21 cellular contexts compared by ENCODE assay signal in genomic region chr1:176938375-176938774, GRCh38.
DNase-seq lines count a peak whose midpoint lies in the region; ATAC-seq and TF ChIP-seq lines count a peak whose summit lies in the region.
"Had no signal": no experiment of that assay in that cellular context is flagged by ENCODE, and none has a peak within 500 bp of the region (broad histone marks: within the 10 kb centered on the region; RNA-seq: fewer than 3 reads in every experiment).

No MANE protein-coding gene starts in this region.

- no peak overlapping the region for H2AFZ ChIP-seq in KMS-11 (ENCODE audit: low read depth)

- peak; percentile 73 for ATAC-seq in GM18858 (IDR thresholded peaks at IDR 0.05; ENCODE audit: unreplicated experiment)
- ATAC-seq in GM21367 (IDR thresholded peaks at IDR 0.05; ENCODE audit: unreplicated experiment), result peak; percentile 65
- ATAC-seq in HG02870 (IDR thresholded peaks at IDR 0.05; ENCODE audit: unreplicated experiment), result peak; percentile 65
- no peak for ATAC-seq in HG03378 (IDR thresholded peaks at IDR 0.05; ENCODE audit: unreplicated experiment)

- no peak for TF ChIP-seq POLR2A in lower leg skin (IDR thresholded peaks at IDR 0.05)

- intact Hi-C loops in lower leg skin (cut with DNase I; ENCODE audit: low total_unique reads), result no loop called here

- peak overlapping the region; percentile 42 for H3K4me3 ChIP-seq in KMS-11 (IDR thresholded peaks at IDR 0.05; ENCODE audit: insufficient read depth, low read depth, low read length)
- H3K4me3 ChIP-seq in lower leg skin (ENCODE audit: low read depth, poor library complexity, severe bottlenecking), result no peak overlapping the region
- no peak overlapping the region for H3K4me3 ChIP-seq in right atrium auricular region
- no peak overlapping the region for H3K4me3 ChIP-seq in HAP-1

- 95 to 100% methylated on average over 1 of the region's 1 CpG for WGBS in lower leg skin, 2 donors

- H3K9ac ChIP-seq in KMS-11, result 0 out of 2 replicates have a peak overlapping the region, but pooled peaks have one; percentile 0

- no peak for DNase-seq in lower leg skin (ENCODE audit: low spot score in 2 of 2)
- DNase-seq in right atrium auricular region (ENCODE audit: low spot score), result no peak
- no peak for DNase-seq in HAP-1 (ENCODE audit: low spot score in 2 of 2)
- DNase-seq: BE2C; CD4-positive, CD25-positive, alpha-beta regulatory T cell; COR-L47; DMS 273 treated with DMSO at 0.1 percent for 48 hours; DND-41; IMR-90; Karpas-422; NCI-H1048; NCI-H1436; NCI-H1930; NCI-H226; NCI-H69; Right ventricle myocardium superior had no signal

- H4K20me1 ChIP-seq in KMS-11 (ENCODE audit: insufficient read depth), result no peaks in the 10 kb centered on the region

- H3K36me3 ChIP-seq in KMS-11 (ENCODE audit: insufficient read depth) (no peaks in the 10 kb centered on the region), right atrium auricular region (no peaks in the 10 kb centered on the region), HAP-1 (replicated peaks) (no peaks in the 10 kb centered on the region)
- H3K36me3 ChIP-seq: BE2C had no signal

- H3K27me3 ChIP-seq in KMS-11 (ENCODE audit: insufficient read depth, low read depth) (no peaks in the 10 kb centered on the region), right atrium auricular region (no peaks in the 10 kb centered on the region), HAP-1 (ENCODE audit: low read depth) (peaks cover 2% of the 10 kb centered on the region; the same call in 1 of the 2 replicates)
- H3K27me3 ChIP-seq: BE2C had no signal

- peak overlapping the region; percentile 59 for H3K4me2 ChIP-seq in KMS-11

- no peaks in the 10 kb centered on the region for H3K9me3 ChIP-seq in right atrium auricular region
- H3K9me3 ChIP-seq in HAP-1, result no peaks in the 10 kb centered on the region
- H3K9me3 ChIP-seq: BE2C had no signal

- in situ Hi-C loops in HAP-1 (cut with MboI; ENCODE audit: low sequenced_read_pairs), result no loop called here

- H3K79me2 ChIP-seq in KMS-11 (ENCODE audit: insufficient read depth, low read depth), result no peaks in the 10 kb centered on the region

- H3K4me1 ChIP-seq in KMS-11 (ENCODE audit: low read depth, poor library complexity, severe bottlenecking) (peaks cover 69% of the 10 kb centered on the region), right atrium auricular region (no peaks in the 10 kb centered on the region), HAP-1 (no peaks in the 10 kb centered on the region)
- H3K4me1 ChIP-seq: BE2C had no signal

- TF ChIP-seq CTCF in KMS-11 (conservative IDR thresholded peaks at IDR 0.05; ENCODE audit: low read depth, low read length) (no peak), lower leg skin (IDR thresholded peaks at IDR 0.05) (no peak), right atrium auricular region (IDR thresholded peaks at IDR 0.05) (no peak)

- H3K27ac ChIP-seq in KMS-11 (peak overlapping the region; percentile 28; the same call in 1 of the 2 replicates), right atrium auricular region (no peak overlapping the region)
